ENCODE assay signal across 1 cellular context in the genomic region with DNA sequence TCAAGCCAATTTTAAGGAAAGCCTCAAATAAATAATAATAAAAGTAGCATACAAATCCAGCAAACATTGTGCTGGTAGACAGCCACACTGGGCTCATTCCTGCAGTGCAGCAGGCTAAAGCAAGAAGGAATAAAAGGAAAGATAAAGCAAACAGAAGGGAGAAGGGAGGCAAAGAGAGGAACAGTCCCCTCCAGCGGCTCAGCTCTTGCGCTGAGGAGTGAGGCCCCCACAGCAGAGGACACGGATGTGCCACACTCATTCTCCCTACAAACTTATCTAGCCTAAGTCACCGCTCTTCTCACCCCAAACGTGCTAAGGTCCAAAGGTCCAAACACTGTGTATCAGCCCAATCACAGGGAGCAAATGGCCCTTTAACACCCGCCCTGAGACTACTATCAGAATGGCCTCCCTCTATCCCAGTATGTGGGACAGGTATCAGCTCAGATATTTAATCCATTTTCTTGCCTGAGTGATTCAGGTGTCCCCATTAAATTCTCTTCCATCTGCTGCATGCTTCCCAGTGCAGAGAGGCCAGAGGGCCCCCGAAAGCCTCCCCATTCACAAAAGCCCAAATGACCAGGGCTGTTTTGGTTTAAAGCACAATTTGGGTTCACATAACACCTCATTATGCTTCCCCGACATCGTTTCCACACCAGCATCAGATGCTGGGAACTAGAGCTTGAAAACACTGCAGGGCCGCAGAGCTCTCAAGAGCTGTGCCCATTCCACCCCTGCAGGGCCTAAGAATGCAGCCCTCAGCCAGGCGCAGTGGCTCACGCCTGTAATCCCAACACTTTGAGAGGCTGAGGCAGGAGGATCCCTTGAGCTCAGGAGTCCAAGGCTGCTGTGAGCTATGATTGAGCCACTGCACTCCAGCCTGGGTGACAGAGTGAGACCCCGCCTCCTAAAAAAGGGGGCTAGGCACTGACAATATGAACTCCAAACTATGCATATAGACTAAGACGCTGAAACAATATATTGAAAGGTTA.
TF ChIP-seq lines count a peak whose summit lies in the region.

No MANE protein-coding gene starts in this region.

TF ChIP-seq in SK-N-SH treated with all-trans-retinoic acid at 6 μM for 48 hours, 23 proteins besides CTCF, POLR2A, EP300 and RAD21 (continued from another document):
- TF ChIP-seq, protein P1, sequence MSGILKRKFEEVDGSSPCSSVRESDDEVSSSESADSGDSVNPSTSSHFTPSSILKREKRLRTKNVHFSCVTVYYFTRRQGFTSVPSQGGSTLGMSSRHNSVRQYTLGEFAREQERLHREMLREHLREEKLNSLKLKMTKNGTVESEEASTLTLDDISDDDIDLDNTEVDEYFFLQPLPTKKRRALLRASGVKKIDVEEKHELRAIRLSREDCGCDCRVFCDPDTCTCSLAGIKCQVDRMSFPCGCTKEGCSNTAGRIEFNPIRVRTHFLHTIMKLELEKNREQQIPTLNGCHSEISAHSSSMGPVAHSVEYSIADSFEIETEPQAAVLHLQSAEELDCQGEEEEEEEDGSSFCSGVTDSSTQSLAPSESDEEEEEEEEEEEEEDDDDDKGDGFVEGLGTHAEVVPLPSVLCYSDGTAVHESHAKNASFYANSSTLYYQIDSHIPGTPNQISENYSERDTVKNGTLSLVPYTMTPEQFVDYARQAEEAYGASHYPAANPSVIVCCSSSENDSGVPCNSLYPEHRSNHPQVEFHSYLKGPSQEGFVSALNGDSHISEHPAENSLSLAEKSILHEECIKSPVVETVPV (CRISPR knock-in tag; IDR thresholded peaks at IDR 0.05), result no peak
- TF ChIP-seq, protein P2, sequence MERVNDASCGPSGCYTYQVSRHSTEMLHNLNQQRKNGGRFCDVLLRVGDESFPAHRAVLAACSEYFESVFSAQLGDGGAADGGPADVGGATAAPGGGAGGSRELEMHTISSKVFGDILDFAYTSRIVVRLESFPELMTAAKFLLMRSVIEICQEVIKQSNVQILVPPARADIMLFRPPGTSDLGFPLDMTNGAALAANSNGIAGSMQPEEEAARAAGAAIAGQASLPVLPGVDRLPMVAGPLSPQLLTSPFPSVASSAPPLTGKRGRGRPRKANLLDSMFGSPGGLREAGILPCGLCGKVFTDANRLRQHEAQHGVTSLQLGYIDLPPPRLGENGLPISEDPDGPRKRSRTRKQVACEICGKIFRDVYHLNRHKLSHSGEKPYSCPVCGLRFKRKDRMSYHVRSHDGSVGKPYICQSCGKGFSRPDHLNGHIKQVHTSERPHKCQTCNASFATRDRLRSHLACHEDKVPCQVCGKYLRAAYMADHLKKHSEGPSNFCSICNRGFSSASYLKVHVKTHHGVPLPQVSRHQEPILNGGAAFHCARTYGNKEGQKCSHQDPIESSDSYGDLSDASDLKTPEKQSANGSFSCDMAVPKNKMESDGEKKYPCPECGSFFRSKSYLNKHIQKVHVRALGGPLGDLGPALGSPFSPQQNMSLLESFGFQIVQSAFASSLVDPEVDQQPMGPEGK (CRISPR knock-in tag; IDR thresholded peaks at IDR 0.05; ENCODE audit: borderline replicate concordance), result no peak
